12 cellular contexts compared by ENCODE assay signal in genomic region chr19:47005873-47006272, GRCh38. TPM values are rescaled to one million over a fixed set of nuclear protein-coding genes. Genes with fewer than 3 reads are reported as not detected.
DNase-seq lines count a peak whose midpoint lies in the region; ATAC-seq and TF ChIP-seq lines count a peak whose summit lies in the region.
"Had no signal": no experiment of that assay in that cellular context is flagged by ENCODE, and none has a peak within 500 bp of the region (broad histone marks: within the 10 kb centered on the region; RNA-seq: fewer than 3 reads in every experiment).

No MANE protein-coding gene starts in this region.

- in situ Hi-C loops in mammary epithelial cell (cut with MboI; ENCODE audit: low sequenced_read_pairs in 2 of 2), result no loop called here

- peaks cover 22% of the 10 kb centered on the region for H3K36me3 Mint-ChIP-seq in MCF 10A (ENCODE audit: insufficient read depth, unreplicated experiment)

- H3K27ac ChIP-seq in mammary epithelial cell (ENCODE audit: insufficient read depth, low read depth, low read length) (no peak overlapping the region), upper lobe of right lung (no peak overlapping the region)
- H3K27ac ChIP-seq: BLaER1 treated with 17β-estradiol and CSF1 and Interleukin-3, amounts not matched to agents 10 nM and 100 nM had no signal

- no peaks in the 10 kb centered on the region for H3K27me3 Mint-ChIP-seq in MCF 10A (ENCODE audit: insufficient read depth, unreplicated experiment)

- BruUV-seq in MCF 10A (replicated peaks; lab: Mats Ljungman, UMichigan) (no TSS peak), mammary epithelial cell (replicated peaks; lab: Mats Ljungman, UMichigan) (no TSS peak)

- H3K4me1 Mint-ChIP-seq in MCF 10A (ENCODE audit: insufficient read depth, unreplicated experiment), result no peaks in the 10 kb centered on the region

- no peak overlapping the region for H3K4me3 Mint-ChIP-seq in MCF 10A (ENCODE audit: unreplicated experiment)
- H3K4me3 Mint-ChIP-seq: activated T-cell treated with anti-CD3 and anti-CD28 coated beads, Interleukin-2, amount 50 U/mL, for 24 hours had no signal

- POLR2A ChIA-PET in MCF 10A (lab: Yijun Ruan, JAX), result interaction anchor here (0.6 kb wide), 1 partner anchor 12 kb away, joined by 3 read pairs; no protein-coding TSS in a partner anchor

- H3K9me3 ChIP-seq in mammary epithelial cell (replicated peaks; ENCODE audit: insufficient read depth, low read length), result no peaks in the 10 kb centered on the region
- H3K9me3 ChIP-seq in upper lobe of right lung, result no peaks in the 10 kb centered on the region

- ATAC-seq in esophagus mucosa (peak; percentile 36), upper lobe of right lung (peak; percentile 31), GM21825 (IDR thresholded peaks at IDR 0.05; ENCODE audit: unreplicated experiment) (no peak)
- ATAC-seq: left ventricle myocardium superior had no signal

- H3K4me3 ChIP-seq in mammary epithelial cell (replicated peaks in 1 of 3; ENCODE audit: insufficient read depth in 1 of 3, low read depth in 2 of 3, low read length in 3 of 3) (no peak overlapping the region), upper lobe of right lung (no peak overlapping the region)
- H3K4me3 ChIP-seq: BLaER1 treated with 17β-estradiol and CSF1 and Interleukin-3, amounts not matched to agents 10 nM and 100 nM had no signal

- H3K9me3 Mint-ChIP-seq in MCF 10A (ENCODE audit: unreplicated experiment), result peaks cover 7% of the 10 kb centered on the region
- H3K9me3 Mint-ChIP-seq: activated T-cell treated with anti-CD3 and anti-CD28 coated beads, Interleukin-2, amount 50 U/mL, for 24 hours had no signal

- peaks cover 7% of the 10 kb centered on the region for H3K4me1 ChIP-seq in mammary epithelial cell (ENCODE audit: insufficient read depth, low read length)
- H3K4me1 ChIP-seq in upper lobe of right lung, result peaks cover 5% of the 10 kb centered on the region

- no peaks in the 10 kb centered on the region for H4K20me1 ChIP-seq in mammary epithelial cell (ENCODE audit: insufficient read depth, low read length)

- WGBS in mammary epithelial cell (ENCODE audit: low coverage, missing lambda C conversion rate), result 97% methylated on average over 4 of the region's 4 CpGs

- H3K27me3 ChIP-seq in mammary epithelial cell (ENCODE audit: insufficient read depth, low read length) (no peaks in the 10 kb centered on the region), upper lobe of right lung (peaks cover 4% of the 10 kb centered on the region)

- CTCF ChIA-PET in MCF 10A (lab: Yijun Ruan, JAX) (no interaction called here), mammary epithelial cell (lab: Charles Lee; ENCODE audit: low non-redundant PET) (no interaction called here)

- H3K36me3 ChIP-seq in mammary epithelial cell (ENCODE audit: insufficient read depth, low read length) (no peaks in the 10 kb centered on the region), upper lobe of right lung (peaks cover 5% of the 10 kb centered on the region)

- H3K27ac Mint-ChIP-seq in MCF 10A (ENCODE audit: low read depth, unreplicated experiment), result no peak overlapping the region

- intact Hi-C loops in MCF 10A (cut with micrococcal nuclease), result no loop called here
- intact Hi-C loops in mammary epithelial cell (cut with micrococcal nuclease), result no loop called here
- intact Hi-C loops in upper lobe of right lung (cut with DNase I), result no loop called here

- no peak for TF ChIP-seq CTCF in MCF 10A (IDR thresholded peaks at IDR 0.05; ENCODE audit: unreplicated experiment)
- TF ChIP-seq CTCF in mammary epithelial cell (conservative IDR thresholded peaks at IDR 0.05 in 1 of 2, IDR thresholded peaks at IDR 0.05 in 1 of 2; ENCODE audit: extremely low read depth in 1 of 2, insufficient read depth in 1 of 2, low read depth in 1 of 2, low read length in 2 of 2), result no peak
- no peak for TF ChIP-seq CTCF in upper lobe of right lung (IDR thresholded peaks at IDR 0.05)

- H3K4me2 ChIP-seq in mammary epithelial cell (ENCODE audit: insufficient read depth, low read depth, low read length), result no peak overlapping the region
- H3K4me2 ChIP-seq: BLaER1 treated with 17β-estradiol and CSF1 and Interleukin-3, amounts not matched to agents 10 nM and 100 nM had no signal

- peak; percentile 27 for DNase-seq in MCF 10A (ENCODE audit: unreplicated experiment)
- DNase-seq in mammary epithelial cell, result no peak
- peak; percentile 24 for DNase-seq in OCI-M1 (lab: John Stamatoyannopoulos, UW)
- DNase-seq in upper lobe of right lung, result no peak
- no peak for DNase-seq in D341Med (ENCODE audit: low spot score)
- DNase-seq in NCI-H345 (lab: John Stamatoyannopoulos, UW), result no peak
- DNase-seq: activated T-cell treated with anti-CD3 and anti-CD28 coated beads, Interleukin-2, amount 50 U/mL, for 24 hours; left ventricle myocardium superior had no signal

- no peak overlapping the region for H2AFZ ChIP-seq in mammary epithelial cell (ENCODE audit: low read depth, low read length)

- H3K79me2 ChIP-seq in mammary epithelial cell (ENCODE audit: insufficient read depth, low read length), result no peaks in the 10 kb centered on the region

- H3K9ac ChIP-seq in mammary epithelial cell (ENCODE audit: insufficient read depth, low read length), result no peak overlapping the region
- H3K9ac ChIP-seq: BLaER1 treated with 17β-estradiol and CSF1 and Interleukin-3, amounts not matched to agents 10 nM and 100 nM had no signal

- dilution Hi-C loops in mammary epithelial cell (cut with HindIII; ENCODE audit: low sequenced_read_pairs), result no loop called here

RNA-seq across cellular contexts. Expression of gene NPAS1, which starts 13.8 kb away (rescaled TPM):
- total RNA-seq in MCF 10A (2022) (0.44 and 0.68 TPM in 2 replicates), mammary epithelial cell (under 1 TPM; 0.67 to 0.71 TPM), esophagus mucosa (0.52 TPM), upper lobe of right lung (1.3 TPM)
- 0.39 TPM for polyA plus RNA-seq in mammary epithelial cell
- polyA minus RNA-seq in mammary epithelial cell, result not detected
- total RNA-seq: ureter had no signal

RNA-seq across cellular contexts. Expression of gene TMEM160, which starts 42.6 kb away (rescaled TPM):
- total RNA-seq in MCF 10A (2022), result 15.3 and 22.0 TPM in 2 replicates
- 10 to 100 TPM; 11.7 to 32.1 TPM for total RNA-seq in mammary epithelial cell
- 23.0 TPM for polyA plus RNA-seq in mammary epithelial cell
- not detected for polyA minus RNA-seq in mammary epithelial cell
- total RNA-seq in esophagus mucosa, result 34.5 TPM
- total RNA-seq in upper lobe of right lung, result 28.0 TPM

Comparison
In these comparisons a context has a peak if more than half of its experiments do, and no peak if none do; other contexts are left out.
1. DNase-seq: peak in MCF 10A (single experiment) and OCI-M1 (single experiment); none in mammary epithelial cell (single experiment), upper lobe of right lung (single experiment), D341Med (single experiment) and NCI-H345 (single experiment).